ENCODE assay signal across 6 cellular contexts in genomic region chr6:32193096-32193495, GRCh38. TPM values are rescaled to one million over a fixed set of nuclear protein-coding genes. Genes with fewer than 3 reads are reported as not detected.
DNase-seq lines count a peak whose midpoint lies in the region; ATAC-seq, FAIRE-seq and TF ChIP-seq lines count a peak whose summit lies in the region.
"Not testable (repeated sequence)": the region's sequence is repeated elsewhere in the genome, so short reads cannot be mapped to it uniquely, and the experiment has no call there.

No MANE protein-coding gene starts in this region.

- H3K4ac ChIP-seq in H1 (replicated peaks; ENCODE audit: insufficient read length, low read depth, low read length): not testable (repeated sequence)

- not testable (repeated sequence) for H3K23ac ChIP-seq in H1 (ENCODE audit: insufficient read length)

- H2AFZ ChIP-seq in MM.1S (ENCODE audit: low read length): peak overlapping the region; percentile 46
- not testable (repeated sequence) for H2AFZ ChIP-seq in H1 (ENCODE audit: low read length)

- not testable (repeated sequence) for H2BK20ac ChIP-seq in H1 (ENCODE audit: low read length)

- H3K9me3 Mint-ChIP-seq in CD14-positive monocyte; activated T-helper 17 cell treated with anti-CD3 and anti-CD28 coated beads, Interleukin-2, amount 50 U/mL, for 72 hours; memory B cell: not testable (repeated sequence)

- H3K4me2 ChIP-seq in MM.1S (ENCODE audit: low read depth, low read length) (peak overlapping the region; percentile 97), H1 (ENCODE audit: insufficient read depth in 1 of 2, low read depth in 2 of 2, low read length in 2 of 2) (peak overlapping the region; percentile 51 to 57; a peak in 2 of 4 replicates)

- peaks cover 67% of the 10 kb centered on the region for H3K4me1 Mint-ChIP-seq in CD14-positive monocyte
- peaks cover 32% of the 10 kb centered on the region for H3K4me1 Mint-ChIP-seq in activated T-helper 17 cell treated with anti-CD3 and anti-CD28 coated beads, Interleukin-2, amount 50 U/mL, for 72 hours
- H3K4me1 Mint-ChIP-seq in memory B cell: peaks cover 42% of the 10 kb centered on the region

- H3K9me2 ChIP-seq in MM.1S (replicated peaks; ENCODE audit: insufficient read depth, low read length): not testable (repeated sequence)

- 0 out of 2 replicates have a peak overlapping the region, but pooled peaks have one; percentile 97 for H3K18ac ChIP-seq in H1 (ENCODE audit: extremely low read depth, low read length)

- TF ChIP-seq RAD21 in H1 (IDR thresholded peaks at IDR 0.05 in 1 of 2, conservative IDR thresholded peaks at IDR 0.05 in 1 of 2; ENCODE audit: low read depth in 2 of 2, low read length in 2 of 2): not testable (repeated sequence)

- H2BK120ac ChIP-seq in H1 (replicated peaks; ENCODE audit: low read depth, low read length): not testable (repeated sequence)

- not testable (repeated sequence) for H3K27me3 Mint-ChIP-seq in CD14-positive monocyte (ENCODE audit: low read depth in 3 of 3); activated T-helper 17 cell treated with anti-CD3 and anti-CD28 coated beads, Interleukin-2, amount 50 U/mL, for 72 hours; memory B cell

- FAIRE-seq in H1 (lab: Jason Lieb, UNC): not testable (repeated sequence)

- H3K27ac Mint-ChIP-seq in CD14-positive monocyte (peak overlapping the region; percentile 96 to 99 (median 98)), memory B cell (peak overlapping the region; percentile 95)
- peak overlapping the region; percentile 98 for H3K27ac Mint-ChIP-seq in activated T-helper 17 cell treated with anti-CD3 and anti-CD28 coated beads, Interleukin-2, amount 50 U/mL, for 72 hours

- H4K91ac ChIP-seq in H1 (replicated peaks; ENCODE audit: insufficient read length, low read length): not testable (repeated sequence)

- POLR2A ChIA-PET in H1 (lab: Charles Lee; ENCODE audit: partially characterized antibody): interaction anchor here (1.0 to 13.3 kb wide), 6 partner anchors 14 to 779 kb away, joined by 3 to 194 read pairs (median 8); partner anchors contain the start of genes AGPAT1, PRRT1, RNF5 and TNXB

- H4K20me1 ChIP-seq in MM.1S (ENCODE audit: insufficient read depth, low read length); H1 (replicated peaks in 1 of 2; ENCODE audit: control insufficient read depth in 1 of 2, insufficient read depth in 2 of 2, low read length in 2 of 2): not testable (repeated sequence)

- H3K27me3 ChIP-seq in MM.1S (replicated peaks; ENCODE audit: insufficient read depth, low read length); H1 (replicated peaks in 1 of 4; ENCODE audit: control insufficient read depth in 3 of 4, extremely low read depth in 1 of 4, insufficient read depth in 3 of 4, low read length in 3 of 4): not testable (repeated sequence)

- TF ChIP-seq CTCF in CD14-positive monocyte (IDR thresholded peaks at IDR 0.05); MM.1S (IDR thresholded peaks at IDR 0.05; ENCODE audit: low read length); H1 (IDR thresholded peaks at IDR 0.05; ENCODE audit: control extremely low read depth in 1 of 3, insufficient read depth in 1 of 3, low read depth in 1 of 3, low read length in 3 of 3): not testable (repeated sequence)

- H3K4me3 ChIP-seq in MM.1S (ENCODE audit: low read length) (peak overlapping the region; percentile 75; the same call in 1 of the 2 replicates), H1 (ENCODE audit: extremely low read depth in 1 of 4, insufficient read depth in 2 of 4, low read depth in 3 of 4, low read length in 4 of 4) (peak overlapping the region in 1 of 4 experiments; percentile 42; a peak in 1 of 8 replicates), skin epidermis (peak overlapping the region in 5 of 7 experiments; percentile 69 to 92 (median 73))

- not testable (repeated sequence) for H3K14ac ChIP-seq in H1 (ENCODE audit: insufficient read length)

- H2BK12ac ChIP-seq in H1 (ENCODE audit: low read depth, low read length): not testable (repeated sequence)

- not testable (repeated sequence) for DNase-seq in CD14-positive monocyte (ENCODE audit: low spot score); MM.1S; H1 (ENCODE audit: low read depth in 1 of 2, low spot score in 2 of 2); memory B cell (ENCODE audit: low spot score in 2 of 2)

- not testable (repeated sequence) for H4K8ac ChIP-seq in H1 (ENCODE audit: extremely low read depth, insufficient read depth, low read length)

- peaks cover 13 to 23% of the 10 kb centered on the region in 2 donors for H3K36me3 Mint-ChIP-seq in CD14-positive monocyte
- H3K36me3 Mint-ChIP-seq in activated T-helper 17 cell treated with anti-CD3 and anti-CD28 coated beads, Interleukin-2, amount 50 U/mL, for 72 hours (ENCODE audit: low read depth): peaks cover 48% of the 10 kb centered on the region
- H3K36me3 Mint-ChIP-seq in memory B cell: peaks cover 24% of the 10 kb centered on the region

- H3K4me3 Mint-ChIP-seq in CD14-positive monocyte: peak overlapping the region; percentile 96 to 98
- peak overlapping the region; percentile 98 for H3K4me3 Mint-ChIP-seq in activated T-helper 17 cell treated with anti-CD3 and anti-CD28 coated beads, Interleukin-2, amount 50 U/mL, for 72 hours
- peak overlapping the region; percentile 100 for H3K4me3 Mint-ChIP-seq in memory B cell

- H3K79me1 ChIP-seq in H1 (ENCODE audit: low read depth, low read length): not testable (repeated sequence)

- peaks cover 31% of the 10 kb centered on the region for H3K4me1 ChIP-seq in MM.1S (ENCODE audit: low read length)
- H3K4me1 ChIP-seq in H1 (replicated peaks in 1 of 4; ENCODE audit: control insufficient read depth in 3 of 4, insufficient read depth in 4 of 4, low read length in 3 of 4): peaks cover 8 to 48% (median 26%) of the 10 kb centered on the region in 4 experiments

- H2BK15ac ChIP-seq in H1 (ENCODE audit: low read length): not testable (repeated sequence)

- not testable (repeated sequence) for H3K56ac ChIP-seq in H1 (replicated peaks; ENCODE audit: insufficient read length, low read depth, low read length)

- not testable (repeated sequence) for H3K36me3 ChIP-seq in MM.1S (replicated peaks; ENCODE audit: insufficient read depth, low read length); H1 (ENCODE audit: control insufficient read depth in 2 of 4, insufficient read depth in 4 of 4, low read length in 3 of 4)

- not testable (repeated sequence) for H4K5ac ChIP-seq in H1 (ENCODE audit: insufficient read length, low read depth, low read length)

- not testable (repeated sequence) for H3K9me3 ChIP-seq in MM.1S (replicated peaks; ENCODE audit: insufficient read depth, low read length); H1 (ENCODE audit: insufficient read depth in 2 of 2, low read depth in 1 of 2, low read length in 1 of 2)

- H2AK5ac ChIP-seq in H1 (ENCODE audit: low read depth, low read length): not testable (repeated sequence)

- not testable (repeated sequence) for H3K27ac ChIP-seq in MM.1S (ENCODE audit: low read length); H1 (ENCODE audit: low read depth, low read length)
- H3K27ac ChIP-seq in skin epidermis: peak overlapping the region in 20 of 21 experiments; percentile 94 to 100 (median 99)

- CTCF ChIA-PET in H1 (lab: Charles Lee; ENCODE audit: partially characterized antibody): interaction anchor here (1.0 to 1.6 kb wide), 6 partner anchors 10 to 778 kb away, joined by 3 to 6 read pairs (median 4); no protein-coding TSS in a partner anchor

- intact Hi-C loops in CD14-positive monocyte (cut with micrococcal nuclease): loop anchor here in 1 of 2 donors (5.0 kb wide), 1 partner anchor 61 kb away; the partner anchor contains the start of gene FKBPL

- peak overlapping the region; percentile 69; the same call in 1 of the 2 replicates for H3K9ac ChIP-seq in MM.1S (ENCODE audit: low read length)
- H3K9ac ChIP-seq in H1 (replicated peaks in 1 of 4; ENCODE audit: extremely low read depth in 1 of 4, low read depth in 3 of 4, low read length in 3 of 4): not testable (repeated sequence)

- peaks cover 21% of the 10 kb centered on the region; the same call in 1 of the 2 replicates for H3F3A ChIP-seq in MM.1S (ENCODE audit: insufficient read depth, low read length)

- not testable (repeated sequence) for TF ChIP-seq POLR2A in H1 (IDR thresholded peaks at IDR 0.05; ENCODE audit: control extremely low read depth in 1 of 2, low read depth in 2 of 2, low read length in 2 of 2)

- not testable (repeated sequence) for TF ChIP-seq EP300 in H1 (IDR thresholded peaks at IDR 0.05; ENCODE audit: borderline replicate concordance in 1 of 2, low read depth in 2 of 2, low read length in 2 of 2)

- H3K79me2 ChIP-seq in MM.1S (ENCODE audit: low read length) (peaks cover 32% of the 10 kb centered on the region), H1 (ENCODE audit: control insufficient read depth in 1 of 2, insufficient read depth in 2 of 2, low read length in 2 of 2) (peaks cover 0 to 13% of the 10 kb centered on the region in 2 experiments; a peak in 2 of 4 replicates)

- 77% methylated on average over 13 of the region's 13 CpGs; no CpG with 5 or more reads in 1 of the 2 experiments for WGBS in H1 (ENCODE audit: extremely low coverage in 1 of 2, insufficient coverage in 1 of 2, insufficient read length in 1 of 2, insufficient replicate concordance in 2 of 2, low coverage in 1 of 2, low lambda C conversion rate in 2 of 2, missing lambda C conversion rate in 1 of 2), 2 experiments

- not testable (repeated sequence) for ATAC-seq in activated T-helper 17 cell treated with anti-CD3 and anti-CD28 coated beads, Interleukin-2, amount 50 U/mL, for 72 hours (replicated peaks); memory B cell (ENCODE audit: low read depth)

- H2BK5ac ChIP-seq in H1 (ENCODE audit: low read depth, low read length): not testable (repeated sequence)

- peaks cover 11% of the 10 kb centered on the region for H3K23me2 ChIP-seq in H1 (ENCODE audit: low read depth, low read length)

RNA-seq across cellular contexts. Expression of gene GPSM3, which starts 0.7 kb away (rescaled TPM):
- polyA plus RNA-seq in CD14-positive monocyte (100 to 1,000 TPM in 1 of 2 donors, 10 to 100 TPM in 1; 86.1 to 101 TPM), H1 (2011; rRNA removed) (9.8 and 10.6 TPM in 2 replicates)
- total RNA-seq in activated T-helper 17 cell treated with anti-CD3 and anti-CD28 coated beads, Interleukin-2, amount 50 U/mL, for 72 hours: 100 to 1,000 TPM; 136 to 227 TPM
- total RNA-seq in H1 (2021; fragmentation: NEBNext Ultra II Directional; extraction: Animal tissue kit (Norgen Biotek cat#: 25700)): 6.0 and 6.6 TPM in 2 replicates
- 6.9 TPM for polyA plus RNA-seq in H1 (2011; cell fraction: cytosol; rRNA removed)
- polyA plus RNA-seq in H1 (2011; cell fraction: nucleus; rRNA removed): 10.3 TPM
- polyA plus RNA-seq in H1 (2012, experiment 1 of 2): 6.3 to 10.7 TPM (median 8.7 TPM) in 4 replicates
- polyA plus RNA-seq in H1 (2012, experiment 2 of 2): 10.1 TPM
- polyA plus RNA-seq in H1 (2013, experiment 1 of 2): 6.8 TPM
- polyA plus RNA-seq in H1 (2013, experiment 2 of 2): 5.9 TPM
- polyA minus RNA-seq in H1 (2011; rRNA and poly(A)+ RNA removed): 2.2 and 2.8 TPM in 2 replicates
- polyA minus RNA-seq in H1 (2011; cell fraction: cytosol; rRNA and poly(A)+ RNA removed): 3.4 TPM
- polyA minus RNA-seq in H1 (2011; cell fraction: nucleus; rRNA and poly(A)+ RNA removed): 2.4 TPM

RNA-seq across cellular contexts. Expression of gene PBX2, which starts 3.1 kb away (rescaled TPM):
- 1 to 10 TPM; 1.9 to 4.0 TPM for polyA plus RNA-seq in CD14-positive monocyte
- 100 to 1,000 TPM in 1 of 2 donors, 10 to 100 TPM in 1; 53.0 to 135 TPM for total RNA-seq in activated T-helper 17 cell treated with anti-CD3 and anti-CD28 coated beads, Interleukin-2, amount 50 U/mL, for 72 hours
- total RNA-seq in H1 (2021; fragmentation: NEBNext Ultra II Directional; extraction: Animal tissue kit (Norgen Biotek cat#: 25700)): 130 and 133 TPM in 2 replicates
- 102 and 109 TPM in 2 replicates for polyA plus RNA-seq in H1 (2011; rRNA removed)
- 124 TPM for polyA plus RNA-seq in H1 (2011; cell fraction: cytosol; rRNA removed)
- 287 TPM for polyA plus RNA-seq in H1 (2011; cell fraction: nucleus; rRNA removed)
- 114 to 152 TPM (median 137 TPM) in 4 replicates for polyA plus RNA-seq in H1 (2012, experiment 1 of 2)
- 73.3 TPM for polyA plus RNA-seq in H1 (2012, experiment 2 of 2)
- 77.2 TPM for polyA plus RNA-seq in H1 (2013, experiment 1 of 2)
- polyA plus RNA-seq in H1 (2013, experiment 2 of 2): 72.5 TPM
- 105 and 121 TPM in 2 replicates for polyA minus RNA-seq in H1 (2011; rRNA and poly(A)+ RNA removed)
- polyA minus RNA-seq in H1 (2011; cell fraction: cytosol; rRNA and poly(A)+ RNA removed): 63.4 TPM
- 68.9 TPM for polyA minus RNA-seq in H1 (2011; cell fraction: nucleus; rRNA and poly(A)+ RNA removed)

RNA-seq across cellular contexts. Expression of gene AGER, which starts 9.0 kb away (rescaled TPM):
- polyA plus RNA-seq in CD14-positive monocyte (under 1 TPM in 1 of 2 donors, not detected in 1; 0.60 TPM), H1 (2011; rRNA removed) (3.8 and 5.5 TPM in 2 replicates)
- 10 to 100 TPM; 19.3 to 50.2 TPM for total RNA-seq in activated T-helper 17 cell treated with anti-CD3 and anti-CD28 coated beads, Interleukin-2, amount 50 U/mL, for 72 hours
- total RNA-seq in H1 (2021; fragmentation: NEBNext Ultra II Directional; extraction: Animal tissue kit (Norgen Biotek cat#: 25700)): 9.6 and 10.9 TPM in 2 replicates
- polyA plus RNA-seq in H1 (2011; cell fraction: cytosol; rRNA removed): 7.7 TPM
- 72.9 TPM for polyA plus RNA-seq in H1 (2011; cell fraction: nucleus; rRNA removed)
- 13.2 to 17.1 TPM (median 14.7 TPM) in 4 replicates for polyA plus RNA-seq in H1 (2012, experiment 1 of 2)
- 7.8 TPM for polyA plus RNA-seq in H1 (2012, experiment 2 of 2)
- 9.7 TPM for polyA plus RNA-seq in H1 (2013, experiment 1 of 2)
- 8.4 TPM for polyA plus RNA-seq in H1 (2013, experiment 2 of 2)
- polyA minus RNA-seq in H1 (2011; rRNA and poly(A)+ RNA removed): 1.5 and 2.4 TPM in 2 replicates
- polyA minus RNA-seq in H1 (2011; cell fraction: cytosol; rRNA and poly(A)+ RNA removed): 2.1 TPM
- 6.9 TPM for polyA minus RNA-seq in H1 (2011; cell fraction: nucleus; rRNA and poly(A)+ RNA removed)

RNA-seq across cellular contexts. Expression of gene RNF5, which starts 14.9 kb away (rescaled TPM):
- polyA plus RNA-seq in CD14-positive monocyte (100 to 1,000 TPM in 1 of 2 donors, 10 to 100 TPM in 1; 83.5 to 108 TPM), H1 (2011; rRNA removed) (145 and 158 TPM in 2 replicates)
- total RNA-seq in activated T-helper 17 cell treated with anti-CD3 and anti-CD28 coated beads, Interleukin-2, amount 50 U/mL, for 72 hours: 10 to 100 TPM; 46.0 to 64.5 TPM
- total RNA-seq in H1 (2021; fragmentation: NEBNext Ultra II Directional; extraction: Animal tissue kit (Norgen Biotek cat#: 25700)): 90.0 and 90.3 TPM in 2 replicates
- 172 TPM for polyA plus RNA-seq in H1 (2011; cell fraction: cytosol; rRNA removed)
- 63.3 TPM for polyA plus RNA-seq in H1 (2011; cell fraction: nucleus; rRNA removed)
- 94.2 to 175 TPM (median 145 TPM) in 4 replicates for polyA plus RNA-seq in H1 (2012, experiment 1 of 2)
- polyA plus RNA-seq in H1 (2012, experiment 2 of 2): 192 TPM
- 89.0 TPM for polyA plus RNA-seq in H1 (2013, experiment 1 of 2)
- polyA plus RNA-seq in H1 (2013, experiment 2 of 2): 93.6 TPM
- 34.5 and 36.0 TPM in 2 replicates for polyA minus RNA-seq in H1 (2011; rRNA and poly(A)+ RNA removed)
- polyA minus RNA-seq in H1 (2011; cell fraction: cytosol; rRNA and poly(A)+ RNA removed): 30.4 TPM
- 18.5 TPM for polyA minus RNA-seq in H1 (2011; cell fraction: nucleus; rRNA and poly(A)+ RNA removed)

RNA-seq across cellular contexts. Expression of gene AGPAT1, which starts 17.2 kb away (rescaled TPM):
- polyA plus RNA-seq in CD14-positive monocyte (10 to 100 TPM in 1 of 2 donors, 1 to 10 TPM in 1; 9.9 to 11.3 TPM), H1 (2011; rRNA removed) (222 and 287 TPM in 2 replicates)
- total RNA-seq in activated T-helper 17 cell treated with anti-CD3 and anti-CD28 coated beads, Interleukin-2, amount 50 U/mL, for 72 hours: 10 to 100 TPM; 26.8 to 37.5 TPM
- 96.0 and 101 TPM in 2 replicates for total RNA-seq in H1 (2021; fragmentation: NEBNext Ultra II Directional; extraction: Animal tissue kit (Norgen Biotek cat#: 25700))
- polyA plus RNA-seq in H1 (2011; cell fraction: cytosol; rRNA removed): 133 TPM
- polyA plus RNA-seq in H1 (2011; cell fraction: nucleus; rRNA removed): 189 TPM
- polyA plus RNA-seq in H1 (2012, experiment 1 of 2): 118 to 136 TPM (median 128 TPM) in 4 replicates
- 145 TPM for polyA plus RNA-seq in H1 (2012, experiment 2 of 2)
- polyA plus RNA-seq in H1 (2013, experiment 1 of 2): 100 TPM
- polyA plus RNA-seq in H1 (2013, experiment 2 of 2): 108 TPM
- polyA minus RNA-seq in H1 (2011; rRNA and poly(A)+ RNA removed): 149 and 233 TPM in 2 replicates
- 107 TPM for polyA minus RNA-seq in H1 (2011; cell fraction: cytosol; rRNA and poly(A)+ RNA removed)
- polyA minus RNA-seq in H1 (2011; cell fraction: nucleus; rRNA and poly(A)+ RNA removed): 64.9 TPM

Comparison
In these comparisons a context has a peak if more than half of its experiments do, and no peak if none do; other contexts are left out.
1. RNA of gene GPSM3, which starts 0.7 kb away (total RNA-seq): 136 to 227 TPM in activated T-helper 17 cell treated with anti-CD3 and anti-CD28 coated beads, Interleukin-2, amount 50 U/mL, for 72 hours; 6.0 to 6.6 TPM in H1; every median in the first group is over 10 times any median in the second.
2. Peak in every context shown above with its lines, with median percentiles within 50 percentile points of each other: H3K27ac Mint-ChIP-seq and H3K4me3 Mint-ChIP-seq.